Comparison of ENCODE assay signal across 9 cellular contexts in the genomic region with DNA sequence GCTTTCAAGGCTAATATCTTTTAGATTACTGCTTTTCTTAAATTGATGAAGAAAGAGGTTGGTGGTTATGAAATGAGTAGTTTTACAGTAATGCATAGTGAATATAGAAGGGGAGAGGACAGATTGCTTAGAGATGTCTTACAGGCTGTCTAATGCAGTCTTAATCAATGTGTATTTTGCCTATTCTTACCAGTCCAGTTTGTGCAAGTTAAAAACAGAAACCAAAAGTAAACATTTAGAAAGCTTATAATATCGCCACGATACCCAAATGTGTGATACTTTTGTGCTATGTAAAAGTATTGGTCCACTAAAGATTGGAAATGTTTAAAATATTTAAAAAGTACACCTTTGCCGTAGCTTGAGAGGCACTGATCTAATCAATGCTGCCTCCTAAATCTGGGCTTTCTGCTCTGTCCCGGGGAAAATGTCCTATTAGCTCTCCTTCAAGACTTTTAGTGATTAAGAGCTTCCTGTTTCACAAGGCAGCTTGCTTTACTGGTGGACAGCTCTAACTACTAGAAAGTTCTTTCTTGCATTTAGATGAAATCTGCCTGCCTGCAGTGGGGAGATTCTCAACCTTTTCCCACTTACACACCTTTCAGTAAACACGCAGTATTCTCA.
DNase-seq lines count a peak whose midpoint lies in the region; ATAC-seq, FAIRE-seq and TF ChIP-seq lines count a peak whose summit lies in the region.
"Had no signal": no experiment of that assay in that cellular context is flagged by ENCODE, and none has a peak within 500 bp of the region (broad histone marks: within the 10 kb centered on the region; RNA-seq: fewer than 3 reads in every experiment).

No MANE protein-coding gene starts in this region.

- no peaks in the 10 kb centered on the region for H3K9me3 ChIP-seq in mucosa of rectum (ENCODE audit: control insufficient read depth in 2 of 2, low read length in 2 of 2)

- no peak for TF ChIP-seq CTCF in astrocyte of the spinal cord (IDR thresholded peaks at IDR 0.05; ENCODE audit: low read depth, low read length)

- in situ Hi-C loops in astrocyte of the spinal cord (cut with HindIII; ENCODE audit: low sequenced_read_pairs), result no loop called here

- no peak for FAIRE-seq in frontal cortex (lab: Jason Lieb, UNC)

- H3K4me1 ChIP-seq in mucosa of rectum (ENCODE audit: control insufficient read depth in 2 of 2, insufficient read depth in 2 of 2, low read length in 2 of 2), result peaks cover 0 to 2% of the 10 kb centered on the region in 2 donors

- peak overlapping the region; percentile 2 to 34 for H3K27ac ChIP-seq in mucosa of rectum (ENCODE audit: low read depth in 2 of 2, low read length in 2 of 2)
- H3K27ac ChIP-seq: PC-9 had no signal

- no peaks in the 10 kb centered on the region for H3K27me3 ChIP-seq in mucosa of rectum (ENCODE audit: control insufficient read depth in 2 of 2, insufficient read depth in 2 of 2, low read length in 2 of 2)

- H3K36me3 ChIP-seq in mucosa of rectum (ENCODE audit: control insufficient read depth in 2 of 2, insufficient read depth in 2 of 2, low read length in 2 of 2), result peaks cover 0 to 4% of the 10 kb centered on the region in 2 donors

- peak overlapping the region in 1 of 2 donors; percentile 9 for H3K9ac ChIP-seq in mucosa of rectum (ENCODE audit: low read depth in 1 of 2, low read length in 2 of 2)

- H3K4me3 ChIP-seq in astrocyte of the spinal cord (ENCODE audit: low read depth, low read length), result no peak overlapping the region
- peak overlapping the region; percentile 27 to 64 for H3K4me3 ChIP-seq in mucosa of rectum (ENCODE audit: low read length in 2 of 2)
- H3K4me3 ChIP-seq: PC-9 had no signal

- ATAC-seq in GM21526 (IDR thresholded peaks at IDR 0.05; ENCODE audit: low FRiP score, unreplicated experiment), result peak; percentile 41

- DNase-seq in AG08395 (ENCODE audit: low spot score) (peak; percentile 55), astrocyte of the spinal cord (ENCODE audit: low read depth, low spot score) (peak; percentile 34), DMS153 treated with DMSO at 0.1 percent for 48 hours (lab: John Stamatoyannopoulos, UW; ENCODE audit: unreplicated experiment) (no peak), frontal cortex (ENCODE audit: low spot score in 2 of 2) (no peak), NCI-H2081 (lab: John Stamatoyannopoulos, UW) (no peak)
- no peak for DNase-seq in activated CD8-positive, alpha-beta memory T cell treated with anti-CD3 and anti-CD28 coated beads for 24 hours
- DNase-seq: PC-9 had no signal

Comparison
In these comparisons a context has a peak if more than half of its experiments do, and no peak if none do; other contexts are left out.
1. DNase-seq: peak in AG08395 (single experiment) and astrocyte of the spinal cord (single experiment); none in DMS153 treated with DMSO at 0.1 percent for 48 hours (single experiment), frontal cortex (0 of 2), NCI-H2081 (0 of 2) and activated CD8-positive, alpha-beta memory T cell treated with anti-CD3 and anti-CD28 coated beads for 24 hours (single experiment).